ENCODE assay signal across 1 cellular context in the genomic region with DNA sequence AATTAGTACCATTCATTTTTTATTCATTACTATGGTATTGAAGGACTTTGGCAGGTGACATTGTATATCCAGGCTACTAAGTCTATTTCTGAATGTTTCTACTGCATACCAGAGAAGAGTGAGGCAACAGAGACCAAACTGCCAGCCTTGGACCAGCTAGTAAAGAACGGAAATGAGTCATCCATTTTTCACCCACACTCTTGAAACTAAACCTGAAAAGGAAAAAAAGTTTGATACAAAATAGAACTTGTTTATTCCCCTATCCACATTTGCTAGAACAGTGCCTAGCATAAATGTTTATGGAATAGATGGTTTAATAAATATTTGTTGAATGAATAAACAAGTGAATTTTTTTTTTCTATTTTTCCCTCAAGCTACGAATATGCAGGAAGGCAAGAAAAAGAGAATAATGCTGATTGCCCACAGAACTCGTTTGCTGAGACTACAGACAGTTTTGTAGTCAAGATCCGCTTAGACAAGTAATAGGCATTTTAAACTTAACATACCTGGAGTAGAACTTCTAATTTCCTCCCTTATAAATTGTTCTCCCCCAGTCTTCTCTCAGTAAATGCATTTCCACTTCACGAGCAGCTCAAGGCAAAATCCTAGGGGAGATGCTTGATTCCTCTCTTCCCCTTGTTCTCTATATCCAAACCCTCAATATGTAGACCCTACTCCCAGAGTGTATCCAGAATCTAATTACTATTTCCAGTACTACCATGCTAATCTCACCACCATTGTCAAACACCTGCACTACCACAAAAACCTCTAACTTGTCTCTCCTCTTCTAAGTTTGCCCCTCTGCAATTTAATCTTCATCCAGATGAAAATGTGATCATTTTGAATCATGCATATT.
TF ChIP-seq lines count a peak whose summit lies in the region.

No MANE protein-coding gene starts in this region.

TF ChIP-seq in K562, 482 proteins besides CTCF, POLR2A, EP300 and RAD21 (continued from another document):
- TF ChIP-seq JUND (IDR thresholded peaks at IDR 0.05; ENCODE audit: borderline replicate concordance, low read depth, low read length), result peak; percentile 91
- peak; percentile 78; the same call in 2 of the 3 replicates for TF ChIP-seq JUND (tag; IDR thresholded peaks at IDR 0.05; ENCODE audit: borderline replicate concordance, low read depth, low read length)
- no peak for TF ChIP-seq MTA1 (IDR thresholded peaks at IDR 0.05; ENCODE audit: borderline replicate concordance)
- peak; percentile 47; the same call in 1 of the 2 replicates for TF ChIP-seq SMARCC2 (IDR thresholded peaks at IDR 0.05; ENCODE audit: low read depth)
- 0 out of 4 replicates have a peak, but pooled peaks of 1 of the 2 experiments have one; percentile 19 for TF ChIP-seq MAZ (CRISPR knock-in tag; conservative IDR thresholded peaks at IDR 0.05 in 1 of 2, IDR thresholded peaks at IDR 0.05 in 1 of 2)
- no peak for TF ChIP-seq MEF2D (tag; conservative IDR thresholded peaks at IDR 0.05; ENCODE audit: low read depth)
- peak; percentile 8; the same call in 1 of the 2 replicates for TF ChIP-seq MAFK (IDR thresholded peaks at IDR 0.05; ENCODE audit: low read length)
- peak; percentile 71 for TF ChIP-seq JUN (IDR thresholded peaks at IDR 0.05; ENCODE audit: borderline replicate concordance, low read depth, low read length)
- no peak for TF ChIP-seq JUN (CRISPR knock-in tag; IDR thresholded peaks at IDR 0.05; ENCODE audit: borderline replicate concordance)
- TF ChIP-seq HMBOX1 (IDR thresholded peaks at IDR 0.05), result peak; percentile 91
- TF ChIP-seq FOSL1 (tag; conservative IDR thresholded peaks at IDR 0.05), result peak; percentile 86
- peak; percentile 49 for TF ChIP-seq ARID1B (IDR thresholded peaks at IDR 0.05)
- TF ChIP-seq, protein P1, sequence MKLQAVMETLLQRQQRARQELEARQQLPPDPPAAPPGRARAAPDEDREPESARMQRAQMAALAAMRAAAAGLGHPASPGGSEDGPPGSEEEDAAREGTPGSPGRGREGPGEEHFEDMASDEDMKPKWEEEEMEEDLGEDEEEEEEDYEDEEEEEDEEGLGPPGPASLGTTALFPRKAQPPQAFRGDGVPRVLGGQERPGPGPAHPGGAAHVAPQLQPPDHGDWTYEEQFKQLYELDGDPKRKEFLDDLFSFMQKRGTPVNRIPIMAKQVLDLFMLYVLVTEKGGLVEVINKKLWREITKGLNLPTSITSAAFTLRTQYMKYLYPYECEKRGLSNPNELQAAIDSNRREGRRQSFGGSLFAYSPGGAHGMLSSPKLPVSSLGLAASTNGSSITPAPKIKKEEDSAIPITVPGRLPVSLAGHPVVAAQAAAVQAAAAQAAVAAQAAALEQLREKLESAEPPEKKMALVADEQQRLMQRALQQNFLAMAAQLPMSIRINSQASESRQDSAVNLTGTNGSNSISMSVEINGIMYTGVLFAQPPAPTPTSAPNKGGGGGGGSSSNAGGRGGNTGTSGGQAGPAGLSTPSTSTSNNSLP (IDR thresholded peaks at IDR 0.05; ENCODE audit: borderline replicate concordance, low read depth, low read length), result no peak
- TF ChIP-seq HDAC8 (tag; IDR thresholded peaks at IDR 0.05), result no peak
- no peak for TF ChIP-seq ZNF174 (CRISPR knock-in tag; IDR thresholded peaks at IDR 0.05)
- TF ChIP-seq NFE2 (IDR thresholded peaks at IDR 0.05; ENCODE audit: low read depth), result peak; percentile 62
- 0 out of 2 replicates have a peak, but pooled peaks have one; percentile 17 for TF ChIP-seq ZNF384 (IDR thresholded peaks at IDR 0.05; ENCODE audit: low read depth, low read length)
- peak; percentile 38; the same call in 1 of the 2 replicates for TF ChIP-seq C11orf30 (IDR thresholded peaks at IDR 0.05; ENCODE audit: low read depth)
- peak; percentile 69 for TF ChIP-seq SMARCA4 (IDR thresholded peaks at IDR 0.05)
- TF ChIP-seq NCOR1 (IDR thresholded peaks at IDR 0.05), result no peak
- TF ChIP-seq SMARCE1 (IDR thresholded peaks at IDR 0.05), result peak; percentile 63
- TF ChIP-seq, protein P2, sequence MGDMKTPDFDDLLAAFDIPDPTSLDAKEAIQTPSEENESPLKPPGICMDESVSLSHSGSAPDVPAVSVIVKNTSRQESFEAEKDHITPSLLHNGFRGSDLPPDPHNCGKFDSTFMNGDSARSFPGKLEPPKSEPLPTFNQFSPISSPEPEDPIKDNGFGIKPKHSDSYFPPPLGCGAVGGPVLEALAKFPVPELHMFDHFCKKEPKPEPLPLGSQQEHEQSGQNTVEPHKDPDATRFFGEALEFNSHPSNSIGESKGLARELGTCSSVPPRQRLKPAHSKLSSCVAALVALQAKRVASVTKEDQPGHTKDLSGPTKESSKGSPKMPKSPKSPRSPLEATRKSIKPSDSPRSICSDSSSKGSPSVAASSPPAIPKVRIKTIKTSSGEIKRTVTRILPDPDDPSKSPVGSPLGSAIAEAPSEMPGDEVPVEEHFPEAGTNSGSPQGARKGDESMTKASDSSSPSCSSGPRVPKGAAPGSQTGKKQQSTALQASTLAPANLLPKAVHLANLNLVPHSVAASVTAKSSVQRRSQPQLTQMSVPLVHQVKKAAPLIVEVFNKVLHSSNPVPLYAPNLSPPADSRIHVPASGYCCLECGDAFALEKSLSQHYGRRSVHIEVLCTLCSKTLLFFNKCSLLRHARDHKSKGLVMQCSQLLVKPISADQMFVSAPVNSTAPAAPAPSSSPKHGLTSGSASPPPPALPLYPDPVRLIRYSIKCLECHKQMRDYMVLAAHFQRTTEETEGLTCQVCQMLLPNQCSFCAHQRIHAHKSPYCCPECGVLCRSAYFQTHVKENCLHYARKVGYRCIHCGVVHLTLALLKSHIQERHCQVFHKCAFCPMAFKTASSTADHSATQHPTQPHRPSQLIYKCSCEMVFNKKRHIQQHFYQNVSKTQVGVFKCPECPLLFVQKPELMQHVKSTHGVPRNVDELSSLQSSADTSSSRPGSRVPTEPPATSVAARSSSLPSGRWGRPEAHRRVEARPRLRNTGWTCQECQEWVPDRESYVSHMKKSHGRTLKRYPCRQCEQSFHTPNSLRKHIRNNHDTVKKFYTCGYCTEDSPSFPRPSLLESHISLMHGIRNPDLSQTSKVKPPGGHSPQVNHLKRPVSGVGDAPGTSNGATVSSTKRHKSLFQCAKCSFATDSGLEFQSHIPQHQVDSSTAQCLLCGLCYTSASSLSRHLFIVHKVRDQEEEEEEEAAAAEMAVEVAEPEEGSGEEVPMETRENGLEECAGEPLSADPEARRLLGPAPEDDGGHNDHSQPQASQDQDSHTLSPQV (IDR thresholded peaks at IDR 0.05), result peak; percentile 55
- peak; percentile 70 for TF ChIP-seq ETV1 (tag; conservative IDR thresholded peaks at IDR 0.05; ENCODE audit: low read depth)
- no peak for TF ChIP-seq ZNF695 (CRISPR knock-in tag; IDR thresholded peaks at IDR 0.05)
- no peak for TF ChIP-seq KAT8 (IDR thresholded peaks at IDR 0.05; ENCODE audit: low read depth)
- no peak for TF ChIP-seq PYGO2 (tag; IDR thresholded peaks at IDR 0.05)
